9 cellular contexts compared by ENCODE assay signal in the genomic region with DNA sequence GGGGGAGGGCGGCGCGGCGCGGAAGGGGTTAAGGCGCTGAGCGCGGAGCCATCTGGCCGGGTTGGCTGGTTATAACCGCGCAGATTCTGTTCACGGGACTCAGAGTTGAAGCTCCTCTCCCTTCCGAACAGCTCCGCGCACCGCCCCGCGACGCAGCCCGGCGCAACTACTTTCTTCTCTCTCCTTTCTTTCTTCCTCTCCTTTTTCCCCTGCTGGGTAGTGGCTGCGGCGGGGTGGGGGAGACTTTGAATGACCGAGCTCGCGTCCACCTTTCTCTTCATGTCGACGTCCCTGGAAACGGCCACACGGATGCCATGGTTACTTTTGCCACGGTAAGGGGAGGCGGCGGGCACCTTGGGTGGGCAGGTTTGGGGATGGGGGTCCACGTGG. TPM values are rescaled to one million over a fixed set of nuclear protein-coding genes. Genes with fewer than 3 reads are reported as not detected.
DNase-seq lines count a peak whose midpoint lies in the region; ATAC-seq and TF ChIP-seq lines count a peak whose summit lies in the region.
"Had no signal": no experiment of that assay in that cellular context is flagged by ENCODE, and none has a peak within 500 bp of the region (broad histone marks: within the 10 kb centered on the region; RNA-seq: fewer than 3 reads in every experiment).

A gene (plus strand): TSS at position 98 of the 390 bp plus-strand sequence. CDS start 217 bp downstream, at position 315.

- H3K4me3 ChIP-seq in SJSA1 (peak within 1 kb of the TSS; percentile 35), cardiac muscle cell (peak within 1 kb of the TSS; percentile 58)
- H3K4me3 ChIP-seq: BLaER1 treated with 17β-estradiol and CSF1 and Interleukin-3, amounts not matched to agents 10 nM and 100 nM had no signal

- no peak for TF ChIP-seq CTCF in cardiac muscle cell (IDR thresholded peaks at IDR 0.05; ENCODE audit: low read depth, low read length)

- no peak for ATAC-seq in HG03439 (IDR thresholded peaks at IDR 0.05; ENCODE audit: unreplicated experiment)

- H3K27me3 ChIP-seq in SJSA1 (replicated peaks): peaks cover 66% of the 10 kb centered on the region
- peaks cover 57% of the 10 kb centered on the region for H3K27me3 ChIP-seq in cardiac muscle cell

- no peaks in the 10 kb centered on the region for H3K9me3 ChIP-seq in SJSA1 (replicated peaks)
- no peaks in the 10 kb centered on the region for H3K9me3 ChIP-seq in cardiac muscle cell (ENCODE audit: low read depth)

- H3K27ac ChIP-seq in SJSA1 (no peak within 1 kb of the TSS), cardiac muscle cell (no peak within 1 kb of the TSS)
- H3K27ac ChIP-seq: BLaER1 treated with 17β-estradiol and CSF1 and Interleukin-3, amounts not matched to agents 10 nM and 100 nM had no signal

- H3K4me1 ChIP-seq in SJSA1 (replicated peaks): peaks cover 24% of the 10 kb centered on the region
- peaks cover 31% of the 10 kb centered on the region for H3K4me1 ChIP-seq in cardiac muscle cell (ENCODE audit: low read depth)
- H3K4me1 ChIP-seq: BLaER1 treated with 17β-estradiol and CSF1 and Interleukin-3, amounts not matched to agents 10 nM and 100 nM had no signal

- no peaks in the 10 kb centered on the region for H3K36me3 ChIP-seq in SJSA1
- no peaks in the 10 kb centered on the region for H3K36me3 ChIP-seq in cardiac muscle cell
- H3K36me3 ChIP-seq: BLaER1 treated with 17β-estradiol and CSF1 and Interleukin-3, amounts not matched to agents 10 nM and 100 nM had no signal

- DNase-seq in NCI-H2029 (lab: John Stamatoyannopoulos, UW) (peak; percentile 24), NCI-H2029 treated with DMSO at 0.1 percent for 48 hours (lab: John Stamatoyannopoulos, UW) (no peak), SJSA1 (ENCODE audit: low read depth in 1 of 2, low spot score in 2 of 2) (no peak), cardiac muscle cell (ENCODE audit: low read depth in 1 of 2, low spot score in 1 of 2) (peak; percentile 37 to 72), retina (peak; percentile 76), SKM-1 treated with dmso at 0.1 percent for 144 hours (lab: John Stamatoyannopoulos, UW; ENCODE audit: unreplicated experiment) (no peak), ureter (ENCODE audit: low spot score) (no peak)

RNA-seq across cellular contexts. Expression of the gene that starts here (rescaled TPM):
- 0.81 and 1.7 TPM in 2 replicates for total RNA-seq in SJSA1 (2014; rRNA removed; shearing (Covaris generic))
- total RNA-seq in cardiac muscle cell (2.6 and 4.7 TPM in 2 replicates), ureter (6.1 TPM)
- polyA plus RNA-seq in cardiac muscle cell: 3.9 and 8.7 TPM in 2 replicates

Comparison
In these comparisons a context has a peak if more than half of its experiments do, and no peak if none do; other contexts are left out.
1. DNase-seq: peak in NCI-H2029 (single experiment), cardiac muscle cell (2 of 2) and retina (single experiment); none in NCI-H2029 treated with DMSO at 0.1 percent for 48 hours (single experiment), SJSA1 (0 of 2), SKM-1 treated with dmso at 0.1 percent for 144 hours (single experiment) and ureter (single experiment).